14 cellular contexts compared by ENCODE assay signal in genomic region chr4:186808635-186809018, GRCh38.
DNase-seq lines count a peak whose midpoint lies in the region; ATAC-seq and TF ChIP-seq lines count a peak whose summit lies in the region.
"Had no signal": no experiment of that assay in that cellular context is flagged by ENCODE, and none has a peak within 500 bp of the region (broad histone marks: within the 10 kb centered on the region; RNA-seq: fewer than 3 reads in every experiment).

No MANE protein-coding gene starts in this region.

- H3K36me3 ChIP-seq in BJ (ENCODE audit: control insufficient read depth, insufficient read depth, low read length) = no peaks in the 10 kb centered on the region

- peak; percentile 53 for ATAC-seq in left colon
- no peak for ATAC-seq in left ventricle myocardium superior

- CTCF ChIA-PET in BJ (lab: Yijun Ruan, JAX) = interaction anchor here (0.9 to 1.0 kb wide), 2 partner anchors 22 to 81 kb away, joined by 3 to 4 read pairs; no protein-coding TSS in a partner anchor

- no peaks in the 10 kb centered on the region for H3K27me3 ChIP-seq in BJ (ENCODE audit: control insufficient read depth, insufficient read depth, low read length)

- POLR2A ChIA-PET in BJ (lab: Charles Lee) = no interaction called here

- TF ChIP-seq EP300 in Ishikawa (IDR thresholded peaks at IDR 0.05; ENCODE audit: borderline replicate concordance) = no peak

- DNase-seq in BJ (ENCODE audit: low read depth) (peak; percentile 69), cardiac fibroblast (ENCODE audit: low read depth in 2 of 2) (peak; percentile 51 to 76), left colon (no peak), KG1 (lab: John Stamatoyannopoulos, UW) (no peak), cerebellar cortex (ENCODE audit: low spot score) (no peak), left ventricle myocardium superior (no peak), NCI-H1436 (lab: John Stamatoyannopoulos, UW) (no peak)
- DNase-seq: activated naive CD4-positive, alpha-beta T cell treated with anti-CD3 and anti-CD28 coated beads, Interleukin-2, amount 10 ng/mL, durations not matched to agents 7 days and 5 days; CD8-positive, alpha-beta memory T cell; dermis blood vessel endothelial cell; head of caudate nucleus; KBM-7; NCI-H2107 had no signal

- TF ChIP-seq CTCF in BJ (IDR thresholded peaks at IDR 0.05; ENCODE audit: insufficient read depth, low read depth, low read length) (no peak), cardiac fibroblast (IDR thresholded peaks at IDR 0.05; ENCODE audit: low read depth, low read length) (no peak)

- H3K4me3 ChIP-seq in BJ (ENCODE audit: low read depth, low read length) (no peak overlapping the region), cardiac fibroblast (replicated peaks in 1 of 2; ENCODE audit: low read depth in 2 of 2, low read length in 2 of 2) (no peak overlapping the region)

- no peak for TF ChIP-seq RAD21 in Ishikawa (IDR thresholded peaks at IDR 0.05; ENCODE audit: low read depth)

- intact Hi-C loops in left colon (cut with DNase I, micrococcal nuclease) = no loop called here
- intact Hi-C loops in left ventricle myocardium superior (cut with micrococcal nuclease) = no loop called here

TF ChIP-seq in Ishikawa, 13 proteins besides CTCF, POLR2A, EP300 and RAD21:
- TF ChIP-seq EGR1 (IDR thresholded peaks at IDR 0.05) (0 out of 2 replicates have a peak, but pooled peaks have one; percentile 23), REST (IDR thresholded peaks at IDR 0.05; ENCODE audit: low read depth) (no peak)

Comparison
In these comparisons a context has a peak if more than half of its experiments do, and no peak if none do; other contexts are left out.
1. DNase-seq: peak in BJ (single experiment) and cardiac fibroblast (2 of 2); none in left colon (0 of 2), KG1 (single experiment), cerebellar cortex (single experiment), left ventricle myocardium superior (single experiment) and NCI-H1436 (single experiment).